Comparison of ENCODE assay signal across 21 cellular contexts in the genomic region with DNA sequence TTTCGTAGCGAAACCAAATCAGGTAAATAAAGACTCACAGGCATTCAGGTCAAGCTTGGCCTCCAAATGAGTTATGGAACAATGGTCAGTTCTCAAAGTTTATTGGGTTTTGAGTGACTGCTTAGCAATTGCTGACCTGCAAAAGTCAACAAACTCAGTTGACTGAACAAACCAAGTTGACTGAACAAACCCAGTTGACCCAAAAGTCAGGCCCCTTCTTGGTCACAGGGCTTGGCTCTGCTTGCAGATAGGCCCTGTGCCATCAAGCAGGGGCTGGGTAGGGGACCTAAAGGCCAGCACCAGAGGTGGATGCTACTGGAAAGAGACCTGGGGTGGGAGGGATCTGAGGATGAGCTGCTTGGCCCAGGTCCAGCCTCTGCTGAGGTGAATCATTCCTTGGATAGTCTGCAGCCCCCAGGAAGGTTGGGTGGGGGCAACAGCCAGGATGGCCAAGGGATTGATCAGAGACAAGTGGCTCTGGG.
"Had no signal": no experiment of that assay in that cellular context is flagged by ENCODE, and none has a peak within 500 bp of the region (broad histone marks: within the 10 kb centered on the region; RNA-seq: fewer than 3 reads in every experiment).

No MANE protein-coding gene starts in this region.

- H3K36me3 ChIP-seq: cardiac muscle cell, esophagus muscularis mucosa, gastrocnemius medialis, upper lobe of right lung had no signal

- H3K9me3 ChIP-seq: esophagus muscularis mucosa, gastrocnemius medialis, testis, upper lobe of right lung had no signal

- H3K36me3 Mint-ChIP-seq: stimulated activated memory B cell treated with anti-CD40 and anti-IgM and Interleukin-4, amounts not matched to agents 10 μg/mL and 1 μg/mL and 100 μg/mL, for 72 hours had no signal

- H3K27me3 ChIP-seq: cardiac muscle cell, esophagus muscularis mucosa, gastrocnemius medialis, testis, upper lobe of right lung had no signal

- H3K4me3 ChIP-seq: cardiac muscle cell, esophagus muscularis mucosa, gastrocnemius medialis, smooth muscle cell, testis, upper lobe of right lung had no signal

- H3K4me1 ChIP-seq: esophagus muscularis mucosa, testis had no signal

- H3K4me1 Mint-ChIP-seq: activated naive CD8-positive, alpha-beta T cell treated with anti-CD3 and anti-CD28 coated beads, Interleukin-2, amount 50 U/mL, for 24 hours; stimulated activated memory B cell treated with anti-CD40 and anti-IgM and Interleukin-4, amounts not matched to agents 10 μg/mL and 1 μg/mL and 100 μg/mL, for 72 hours; T-helper 17 cell had no signal

- H3K27ac Mint-ChIP-seq: activated CD4-positive, alpha-beta memory T cell treated with anti-CD3 and anti-CD28 coated beads, Interleukin-2, amount 10 ng/mL, durations not matched to agents 7 days and 5 days; activated naive CD8-positive, alpha-beta T cell treated with anti-CD3 and anti-CD28 coated beads, Interleukin-2, amount 50 U/mL, for 24 hours; effector memory CD8-positive, alpha-beta T cell; nephron progenitor cell; stimulated activated memory B cell treated with anti-CD40 and anti-IgM and Interleukin-4, amounts not matched to agents 10 μg/mL and 1 μg/mL and 100 μg/mL, for 72 hours; T-helper 17 cell had no signal

- DNase-seq: activated CD4-positive, alpha-beta memory T cell treated with anti-CD3 and anti-CD28 coated beads, Interleukin-2, amount 10 ng/mL, durations not matched to agents 7 days and 5 days; activated CD4-positive, alpha-beta T cell treated with anti-CD3 and anti-CD28 coated beads, Interleukin-2, amount 10 ng/mL, durations not matched to agents 24 days and 14 days; activated CD4-positive, CD25-positive, alpha-beta regulatory T cell; activated gamma-delta T cell; activated naive CD4-positive, alpha-beta T cell treated with anti-CD3 and anti-CD28 coated beads, Interleukin-2, amount 50 U/mL, for 16 hours; activated naive CD8-positive, alpha-beta T cell treated with anti-CD3 and anti-CD28 coated beads, Interleukin-2, amount 50 U/mL, for 24 hours; effector memory CD8-positive, alpha-beta T cell; gastrocnemius medialis; hippocampal formation; left ventricle myocardium superior; nephron progenitor cell; nucleus accumbens; stimulated activated CD4-positive, alpha-beta T cell treated with anti-CD3 and anti-CD28 coated beads, Interleukin-15, amount 100 ng/mL, for 24 hours; SW 1271; T-helper 17 cell; testis had no signal

- H3K27ac ChIP-seq: cardiac muscle cell, esophagus muscularis mucosa, testis had no signal

- H3K4me3 Mint-ChIP-seq: activated CD4-positive, alpha-beta memory T cell treated with anti-CD3 and anti-CD28 coated beads, Interleukin-2, amount 10 ng/mL, durations not matched to agents 7 days and 5 days; activated CD4-positive, alpha-beta T cell treated with anti-CD3 and anti-CD28 coated beads, Interleukin-2, amount 10 ng/mL, durations not matched to agents 24 days and 14 days; activated naive CD8-positive, alpha-beta T cell treated with anti-CD3 and anti-CD28 coated beads, Interleukin-2, amount 50 U/mL, for 24 hours; effector memory CD8-positive, alpha-beta T cell; nephron progenitor cell; stimulated activated memory B cell treated with anti-CD40 and anti-IgM and Interleukin-4, amounts not matched to agents 10 μg/mL and 1 μg/mL and 100 μg/mL, for 72 hours; T-helper 17 cell had no signal
